ENCODE assay signal across 24 cellular contexts in genomic region chr2:86251840-86252266, GRCh38. TPM values are rescaled to one million over a fixed set of nuclear protein-coding genes. Genes with fewer than 3 reads are reported as not detected.
DNase-seq lines count a peak whose midpoint lies in the region; ATAC-seq and TF ChIP-seq lines count a peak whose summit lies in the region.
"Had no signal": no experiment of that assay in that cellular context is flagged by ENCODE, and none has a peak within 500 bp of the region (broad histone marks: within the 10 kb centered on the region; RNA-seq: fewer than 3 reads in every experiment).

No MANE protein-coding gene starts in this region.

- DNase-seq in NCI-H82 (lab: John Stamatoyannopoulos, UW) (peak; percentile 37), NCI-H82 treated with DMSO at 0.1 percent for 48 hours (lab: John Stamatoyannopoulos, UW; ENCODE audit: unreplicated experiment) (no peak), RPMI8226 (peak; percentile 36), thyroid gland (peak; percentile 70 to 77), foreskin fibroblast (no peak)
- no peak for DNase-seq in effector CD4-positive, alpha-beta T cell
- DNase-seq: activated CD4-positive, alpha-beta T cell treated with anti-CD3 and anti-CD28 coated beads for 48 hours; activated CD8-positive, alpha-beta memory T cell treated with anti-CD3 and anti-CD28 coated beads, Interleukin-2, amount 10 ng/mL, durations not matched to agents 7 days and 5 days; activated naive CD4-positive, alpha-beta T cell treated with anti-CD3 and anti-CD28 coated beads, Interleukin-2, amount 50 U/mL, for 16 hours; C1 segment of cervical spinal cord; caudate nucleus; foreskin melanocyte; GDM1; islet precursor cell; mammary epithelial cell; NCI-H146; NK-92 treated with Interleukin-12 subunit alpha and Interleukin-12 subunit beta, amount 100 ng/mL, for 24 hours; stimulated activated naive CD4-positive, alpha-beta T cell treated with Interleukin-2 at 50 U/mL for 16 hours; trophoblast cell had no signal

- no peak overlapping the region for H3K4me3 ChIP-seq in gastroesophageal sphincter
- no peak overlapping the region for H3K4me3 ChIP-seq in thyroid gland (replicated peaks in 1 of 3)
- no peak overlapping the region for H3K4me3 ChIP-seq in foreskin fibroblast (ENCODE audit: low read depth in 1 of 2, low read length in 2 of 2)
- H3K4me3 ChIP-seq: smooth muscle cell had no signal

- H3K36me3 ChIP-seq in gastroesophageal sphincter (peaks cover 0 to 3% of the 10 kb centered on the region in 2 donors), thyroid gland (no peaks in the 10 kb centered on the region)

- H3K4me1 ChIP-seq in gastroesophageal sphincter (peaks cover 21 to 83% (median 23%) of the 10 kb centered on the region in 3 donors), thyroid gland (peaks cover 9 to 11% of the 10 kb centered on the region in 2 donors)

- TF ChIP-seq CTCF in gastroesophageal sphincter (IDR thresholded peaks at IDR 0.05) (no peak), thyroid gland (IDR thresholded peaks at IDR 0.05) (no peak), foreskin fibroblast (IDR thresholded peaks at IDR 0.05; ENCODE audit: low read depth, low read length) (no peak)

- H3K27me3 ChIP-seq in gastroesophageal sphincter (no peaks in the 10 kb centered on the region), thyroid gland (no peaks in the 10 kb centered on the region)

- H3K27ac ChIP-seq in gastroesophageal sphincter (peak overlapping the region; percentile 68 to 87 (median 76)), thyroid gland (no peak overlapping the region)

- intact Hi-C loops in thyroid gland (cut with DNase I) = no loop called here

- TF ChIP-seq EP300 in gastroesophageal sphincter (IDR thresholded peaks at IDR 0.05) = no peak

- no peak for ATAC-seq in gastroesophageal sphincter
- no peak for ATAC-seq in GM21717 (IDR thresholded peaks at IDR 0.05; ENCODE audit: unreplicated experiment)
- ATAC-seq: activated CD8-positive, alpha-beta memory T cell treated with anti-CD3 and anti-CD28 coated beads, Interleukin-2, amount 10 ng/mL, durations not matched to agents 7 days and 5 days; HCT116; Panc1 had no signal

- H3K9me3 ChIP-seq in gastroesophageal sphincter (no peaks in the 10 kb centered on the region), thyroid gland (no peaks in the 10 kb centered on the region)

- TF ChIP-seq POLR2A in gastroesophageal sphincter (IDR thresholded peaks at IDR 0.05) (no peak), thyroid gland (IDR thresholded peaks at IDR 0.05) (no peak)

- 95% methylated on average over 8 of the region's 10 CpGs; no CpG with 5 or more reads in 1 of the 2 donors for WGBS in gastroesophageal sphincter (ENCODE audit: low coverage in 1 of 2), 2 donors
- WGBS in thyroid gland, 2 donors = 33 to 34% methylated on average over 10 of the region's 10 CpGs

RNA-seq across cellular contexts. Expression of gene MRPL35, which starts 52.6 kb away (rescaled TPM):
- total RNA-seq in gastroesophageal sphincter = 10 to 100 TPM; 21.7 to 36.4 (median 30.6) TPM
- 10 to 100 TPM; 18.3 to 46.9 (median 26.3) TPM for total RNA-seq in thyroid gland

RNA-seq across cellular contexts. Expression of gene IMMT, which starts 56.6 kb away (rescaled TPM):
- total RNA-seq in gastroesophageal sphincter (10 to 100 TPM; 57.3 to 72.3 (median 63.1) TPM), thyroid gland (10 to 100 TPM; 54.0 to 88.2 (median 67.1) TPM)

Comparison
In these comparisons a context has a peak if more than half of its experiments do, and no peak if none do; other contexts are left out.
1. DNase-seq: peak in NCI-H82 (single experiment), RPMI8226 (single experiment) and thyroid gland (2 of 2); none in NCI-H82 treated with DMSO at 0.1 percent for 48 hours (single experiment), foreskin fibroblast (0 of 2) and effector CD4-positive, alpha-beta T cell (single experiment).
2. H3K27ac ChIP-seq: peak in gastroesophageal sphincter (4 of 4); none in thyroid gland (0 of 3).